In the genomic region with DNA sequence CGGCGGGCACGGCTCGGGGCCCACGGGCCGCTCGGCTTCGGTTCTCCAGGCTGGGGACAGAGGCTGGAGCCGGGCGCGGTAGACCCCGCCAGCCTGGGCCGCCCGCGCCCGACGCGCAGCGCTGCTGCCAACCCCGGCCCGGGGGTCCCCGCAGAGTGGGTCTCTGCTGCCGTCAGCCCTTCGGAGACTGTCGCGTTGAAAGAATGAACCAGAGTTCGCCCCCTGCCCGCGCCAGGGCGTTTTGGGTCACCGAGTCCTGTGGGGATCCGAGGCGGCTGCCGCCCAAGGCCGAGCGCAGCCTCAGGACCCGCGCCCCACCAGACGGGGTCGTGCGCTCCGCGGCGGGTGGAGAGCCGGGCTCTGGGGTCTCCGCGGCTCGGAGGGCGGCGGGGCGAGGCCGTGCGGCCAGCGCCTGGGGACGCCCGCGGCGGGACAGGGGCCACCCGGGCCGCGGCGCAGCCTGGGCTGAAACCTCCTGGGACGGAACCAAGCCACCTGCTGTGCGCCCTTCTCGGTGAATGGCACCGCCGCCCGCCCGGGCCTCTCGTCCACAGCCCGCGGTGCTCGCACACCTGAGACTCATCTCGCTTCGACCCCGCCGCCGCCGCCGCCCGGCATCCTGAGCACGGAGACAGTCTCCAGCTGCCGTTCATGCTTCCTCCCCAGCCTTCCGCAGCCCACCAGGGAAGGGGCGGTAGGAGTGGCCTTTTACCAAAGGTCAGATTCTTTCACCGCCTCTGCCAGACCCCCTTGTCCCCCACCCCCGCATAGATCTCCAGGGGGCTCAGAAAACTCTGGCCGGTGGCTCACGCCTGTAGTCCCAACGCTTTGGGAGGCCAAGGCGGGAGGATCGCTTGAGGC, we compare ENCODE assay signal across 9 cellular contexts. TPM values are rescaled to one million over a fixed set of nuclear protein-coding genes. Genes with fewer than 3 reads are reported as not detected.
DNase-seq lines count a peak whose midpoint lies in the region; ATAC-seq and TF ChIP-seq lines count a peak whose summit lies in the region.
"Had no signal": no experiment of that assay in that cellular context is flagged by ENCODE, and none has a peak within 500 bp of the region (broad histone marks: within the 10 kb centered on the region; RNA-seq: fewer than 3 reads in every experiment).

No MANE protein-coding gene starts in this region.

- H3K4me3 Mint-ChIP-seq in naive B cell = peak overlapping the region; percentile 37 to 87 (median 73)

- H3K79me2 ChIP-seq in DOHH2 (ENCODE audit: control insufficient read depth, low read length) (no peaks in the 10 kb centered on the region), PC-9 (ENCODE audit: low read depth) (no peaks in the 10 kb centered on the region)

- H3K27me3 ChIP-seq in DOHH2 (ENCODE audit: control insufficient read depth, low read length) = peaks cover 48% of the 10 kb centered on the region
- no peaks in the 10 kb centered on the region for H3K27me3 ChIP-seq in PC-9 (ENCODE audit: insufficient read depth, low read depth)
- peaks cover 0 to 34% (median 0%) of the 10 kb centered on the region in 45 donors for H3K27me3 ChIP-seq in dorsolateral prefrontal cortex

- peak overlapping the region; percentile 83; the same call in 1 of the 2 replicates for H2AFZ ChIP-seq in PC-9

- POLR2A ChIA-PET in PC-9 (lab: Charles Lee; ENCODE audit: unreplicated experiment) = interaction anchor here (0.6 to 0.7 kb wide), 2 partner anchors 132 to 418 kb away, joined by 3 to 5 read pairs; no protein-coding TSS in a partner anchor

- TF ChIP-seq CTCF in DOHH2 (IDR thresholded peaks at IDR 0.05; ENCODE audit: low read depth, low read length, poor library complexity, severe bottlenecking) = no peak
- no peak for TF ChIP-seq CTCF in PC-9 (conservative IDR thresholded peaks at IDR 0.05)
- TF ChIP-seq CTCF in dorsolateral prefrontal cortex (IDR thresholded peaks at IDR 0.05 in 54 of 56, conservative IDR thresholded peaks at IDR 0.05 in 2 of 56; ENCODE audit: low read depth in 1 of 56, partially characterized antibody in 56 of 56) = no peak

- H3K36me3 Mint-ChIP-seq in naive B cell = peaks cover 9 to 11% of the 10 kb centered on the region in 2 donors

- H3K27ac ChIP-seq in DOHH2 (ENCODE audit: low read depth, low read length) (no peak overlapping the region), PC-9 (no peak overlapping the region), dorsolateral prefrontal cortex (peak overlapping the region in 32 of 59 donors; percentile 2 to 81 (median 46))

- H3K4me1 ChIP-seq in DOHH2 (ENCODE audit: control insufficient read depth, low read length) = peaks cover 15% of the 10 kb centered on the region
- H3K4me1 ChIP-seq in PC-9 (replicated peaks; ENCODE audit: insufficient read depth) = peaks cover 6% of the 10 kb centered on the region; the same call in 1 of the 2 replicates

- DNase-seq in PC-9 = no peak
- peak in 2 of 10 donors; percentile 25 to 44 for DNase-seq in dorsolateral prefrontal cortex
- no peak for DNase-seq in naive B cell
- DNase-seq in medulla oblongata (ENCODE audit: extremely low spot score) = no peak
- DNase-seq in SIG-M5 treated with dmso at 0.1 percent for 504 hours (lab: John Stamatoyannopoulos, UW; ENCODE audit: unreplicated experiment) = no peak
- DNase-seq in GDM1 (lab: John Stamatoyannopoulos, UW) = no peak

- H3K9me3 Mint-ChIP-seq in naive B cell = no peaks in the 10 kb centered on the region

- H3K4me3 ChIP-seq in DOHH2 (ENCODE audit: low read length) (peak overlapping the region; percentile 65), PC-9 (peak overlapping the region; percentile 57; the same call in 1 of the 2 replicates), dorsolateral prefrontal cortex (peak overlapping the region; percentile 49 to 77 (median 64))

- H3K4me2 ChIP-seq in DOHH2 (ENCODE audit: low read length) (peak overlapping the region; percentile 77), PC-9 (peak overlapping the region; percentile 85)

- peaks cover 9 to 23% (median 17%) of the 10 kb centered on the region in 3 donors for H3K4me1 Mint-ChIP-seq in naive B cell

- no TSS peak for BruUV-seq in PC-9 (replicated peaks; lab: Mats Ljungman, UMichigan)

- H4K20me1 ChIP-seq in DOHH2 (ENCODE audit: control insufficient read depth, insufficient read depth, low read depth, low read length) (peaks cover 6% of the 10 kb centered on the region; the same call in 1 of the 2 replicates), PC-9 (ENCODE audit: insufficient read depth) (no peaks in the 10 kb centered on the region)

- ATAC-seq in naive B cell (ENCODE audit: low read depth in 2 of 2) (peak; percentile 44 to 48), GM21360 (IDR thresholded peaks at IDR 0.05; ENCODE audit: unreplicated experiment) (no peak)

- H3K9me3 ChIP-seq in DOHH2 (ENCODE audit: control insufficient read depth, insufficient read depth, low read length) (no peaks in the 10 kb centered on the region), PC-9 (ENCODE audit: insufficient read depth, low read depth) (no peaks in the 10 kb centered on the region)

- H3K27me3 Mint-ChIP-seq in naive B cell = peaks cover 9 to 41% (median 40%) of the 10 kb centered on the region in 3 donors

- CTCF ChIA-PET in PC-9 (lab: Charles Lee) = no interaction called here

- no peaks in the 10 kb centered on the region for H3K9me2 ChIP-seq in DOHH2 (replicated peaks; ENCODE audit: control insufficient read depth, low read length)
- H3K9me2 ChIP-seq in PC-9 (ENCODE audit: insufficient read depth) = no peaks in the 10 kb centered on the region

- intact Hi-C loops in PC-9 (cut with micrococcal nuclease; ENCODE audit: unreplicated experiment) (no loop called here), dorsolateral prefrontal cortex (cut with DNase I) (loop anchor here in 1 of 2 donors (10.0 kb wide), 1 partner anchor 69 kb away; no protein-coding TSS in a partner anchor)

- H3K36me3 ChIP-seq in DOHH2 (ENCODE audit: control insufficient read depth, low read length) (peaks cover 20% of the 10 kb centered on the region), PC-9 (ENCODE audit: low read depth) (no peaks in the 10 kb centered on the region)

- peaks cover 8% of the 10 kb centered on the region; the same call in 1 of the 2 replicates for H3F3A ChIP-seq in DOHH2 (ENCODE audit: control insufficient read depth, insufficient read depth)
- peaks cover 29% of the 10 kb centered on the region; the same call in 1 of the 2 replicates for H3F3A ChIP-seq in PC-9 (ENCODE audit: insufficient read depth, low read depth)

- H3K27ac Mint-ChIP-seq in naive B cell = peak overlapping the region in 2 of 6 donors; percentile 32 to 66

RNA-seq across cellular contexts. Expression of gene B3GNT4, which starts 0.7 kb away (rescaled TPM):
- total RNA-seq in PC-9 (2021) = 2.8 and 3.1 TPM in 2 replicates
- total RNA-seq in dorsolateral prefrontal cortex = 10 to 100 TPM in 68 of 120 experiments, 1 to 10 TPM in 52; 2.7 to 30.2 (median 10.5) TPM
- under 1 TPM in 3 of 6 donors, not detected in 3; 0.54 to 0.84 (median 0.56) TPM for polyA plus RNA-seq in naive B cell (ENCODE audit: low read depth in 6 of 6)

RNA-seq across cellular contexts. Expression of gene LRRC43, which starts 21.3 kb away (rescaled TPM):
- total RNA-seq in PC-9 (2021) = 0.39 and 0.83 TPM in 2 replicates
- total RNA-seq in dorsolateral prefrontal cortex = 10 to 100 TPM in 17 of 120 experiments, 1 to 10 TPM in 103; 2.5 to 12.7 (median 7.7) TPM
- polyA plus RNA-seq in naive B cell (ENCODE audit: low read depth in 6 of 6) = not detected
- total RNA-seq: HT1080 had no signal

RNA-seq across cellular contexts. Expression of gene DIABLO, which starts 21.7 kb away (rescaled TPM):
- total RNA-seq in PC-9 (2021) (47.9 and 51.7 TPM in 2 replicates), dorsolateral prefrontal cortex (10 to 100 TPM; 26.7 to 52.0 (median 41.8) TPM)
- polyA plus RNA-seq in naive B cell (ENCODE audit: low read depth in 6 of 6) = 10 to 100 TPM; 38.0 to 61.1 (median 54.3) TPM

RNA-seq across cellular contexts. Expression of gene IL31, which starts 30.2 kb away (rescaled TPM):
- total RNA-seq in PC-9 (2021) (not detected in 2 replicates), dorsolateral prefrontal cortex (not detected)
- polyA plus RNA-seq in naive B cell (ENCODE audit: low read depth in 6 of 6) = not detected
- total RNA-seq: HT1080 had no signal

Comparison
In these comparisons a context has a peak if more than half of its experiments do, and no peak if none do; other contexts are left out.
1. H3K27ac ChIP-seq: peak in dorsolateral prefrontal cortex (32 of 59); none in DOHH2 (single experiment) and PC-9 (single experiment).
2. Peak in every context shown above with its lines, with median percentiles within 50 percentile points of each other: H3K4me3 ChIP-seq.